25 cellular contexts compared by ENCODE assay signal in the genomic region with DNA sequence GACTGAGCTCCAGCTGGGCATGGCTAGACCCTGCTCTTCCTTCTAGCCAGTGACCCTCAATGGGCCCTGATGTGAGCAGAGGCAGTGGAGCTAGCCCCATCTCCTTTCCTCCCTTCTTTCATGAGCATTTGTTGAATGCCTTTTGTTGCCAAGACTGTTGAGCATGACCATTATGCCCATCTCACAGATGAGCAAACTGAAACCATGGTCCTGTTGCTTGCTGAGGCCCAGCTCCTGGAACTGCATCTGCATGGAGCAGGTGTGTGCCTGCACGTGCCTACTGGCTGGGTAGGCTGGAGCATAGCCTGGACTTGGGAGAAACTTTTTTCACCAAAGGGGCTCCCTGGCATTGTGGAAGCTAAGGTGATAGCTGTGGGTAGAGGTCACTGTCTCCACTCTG. TPM values are rescaled to one million over a fixed set of nuclear protein-coding genes. Genes with fewer than 3 reads are reported as not detected.
"Had no signal": no experiment of that assay in that cellular context is flagged by ENCODE, and none has a peak within 500 bp of the region (broad histone marks: within the 10 kb centered on the region; RNA-seq: fewer than 3 reads in every experiment).

No MANE protein-coding gene starts in this region.

- H3K9ac ChIP-seq: KMS-11, SK-N-SH had no signal

- H3K36me3 Mint-ChIP-seq: IgD-negative memory B cell had no signal

- H3K4me2 ChIP-seq: KMS-11, SK-N-SH had no signal

- H3K9me3 Mint-ChIP-seq: IgD-negative memory B cell had no signal

- H3K4me3 ChIP-seq: K562 had no signal

- DNase-seq: Kasumi-1; MM.1S; NCI-H1092 treated with DMSO at 0.1 percent for 48 hours; NCI-H1436; NCI-H187; NCI-H2029; NCI-H2081 treated with DMSO at 0.1 percent for 48 hours; NCI-H2171; NCI-H226; NCI-H446; NCI-H510A; NCI-H524 treated with DMSO at 0.1 percent for 48 hours; NCI-H69; NCI-H774; NK-92 treated with Interleukin-12 subunit alpha and Interleukin-12 subunit beta, amount 100 ng/mL, for 24 hours; SHP77; SK-N-SH; SW 1271 had no signal

- H3K9me3 ChIP-seq: SK-N-SH had no signal

- H3K4me3 Mint-ChIP-seq: IgD-negative memory B cell had no signal

- FAIRE-seq: K562 had no signal

- H3K27ac ChIP-seq: KMS-11, RWPE1 had no signal

- H3K27ac Mint-ChIP-seq: IgD-negative memory B cell had no signal

- ATAC-seq: K562, Panc1, PC-3 had no signal

RNA-seq across cellular contexts. Expression of gene WNK2, which starts 3.0 kb away (rescaled TPM):
- total RNA-seq: HT1080 had no signal
